In genomic region chr13:52968074-52968700, GRCh38 we compare ENCODE assay signal across 8 cellular contexts.
DNase-seq lines count a peak whose midpoint lies in the region; ATAC-seq and TF ChIP-seq lines count a peak whose summit lies in the region.

No MANE protein-coding gene starts in this region.

- H3K9me3 Mint-ChIP-seq in activated T-cell treated with anti-CD3 and anti-CD28 coated beads, Interleukin-2, amount 50 U/mL, for 24 hours: no peaks in the 10 kb centered on the region

- peak; percentile 99 for ATAC-seq in GM21786 (IDR thresholded peaks at IDR 0.05; ENCODE audit: unreplicated experiment)
- ATAC-seq in thoracic aorta (ENCODE audit: insufficient number of reproducible peaks, low FRiP score, low read depth): no peak

- H3K9me3 ChIP-seq in thoracic aorta: no peaks in the 10 kb centered on the region

- no peak overlapping the region for H3K27ac Mint-ChIP-seq in activated T-cell treated with anti-CD3 and anti-CD28 coated beads, Interleukin-2, amount 50 U/mL, for 24 hours

- H3K27me3 Mint-ChIP-seq in activated T-cell treated with anti-CD3 and anti-CD28 coated beads, Interleukin-2, amount 50 U/mL, for 24 hours: peaks cover 20% of the 10 kb centered on the region

- H3K4me3 ChIP-seq in fibroblast of the aortic adventitia (ENCODE audit: low read depth, low read length): no peak overlapping the region
- no peak overlapping the region for H3K4me3 ChIP-seq in thoracic aorta

- no peaks in the 10 kb centered on the region for H3K36me3 ChIP-seq in thoracic aorta

- H3K4me1 ChIP-seq in thoracic aorta (ENCODE audit: control insufficient read depth in 1 of 2, low read depth in 2 of 2): no peaks in the 10 kb centered on the region

- no peak overlapping the region for H3K27ac ChIP-seq in thoracic aorta

- H3K36me3 Mint-ChIP-seq in activated T-cell treated with anti-CD3 and anti-CD28 coated beads, Interleukin-2, amount 50 U/mL, for 24 hours (ENCODE audit: low read depth): no peaks in the 10 kb centered on the region

- H3K4me3 Mint-ChIP-seq in activated T-cell treated with anti-CD3 and anti-CD28 coated beads, Interleukin-2, amount 50 U/mL, for 24 hours: no peak overlapping the region

- H3K4me1 Mint-ChIP-seq in activated T-cell treated with anti-CD3 and anti-CD28 coated beads, Interleukin-2, amount 50 U/mL, for 24 hours (ENCODE audit: low read depth): no peaks in the 10 kb centered on the region

- DNase-seq in EH (ENCODE audit: low read depth) (peak; percentile 59), KG1 (lab: John Stamatoyannopoulos, UW) (peak; percentile 1), OCI-M1 (lab: John Stamatoyannopoulos, UW) (peak; percentile 79), fibroblast of the aortic adventitia (ENCODE audit: low read depth) (peak; percentile 54), non-pigmented ciliary epithelial cell (ENCODE audit: low read depth) (peak; percentile 4), thoracic aorta (ENCODE audit: low spot score) (no peak)
- DNase-seq in activated T-cell treated with anti-CD3 and anti-CD28 coated beads, Interleukin-2, amount 50 U/mL, for 24 hours: peak; percentile 66

- no peaks in the 10 kb centered on the region for H3K27me3 ChIP-seq in thoracic aorta (replicated peaks; ENCODE audit: insufficient read depth)

- TF ChIP-seq CTCF in fibroblast of the aortic adventitia (IDR thresholded peaks at IDR 0.05; ENCODE audit: insufficient read depth, low read length) (peak; percentile 92), thoracic aorta (IDR thresholded peaks at IDR 0.05) (peak; percentile 78)
